Comparison of ENCODE assay signal across 8 cellular contexts in genomic region chr1:43990271-43991199, GRCh38. TPM values are rescaled to one million over a fixed set of nuclear protein-coding genes. Genes with fewer than 3 reads are reported as not detected.
DNase-seq lines count a peak whose midpoint lies in the region; ATAC-seq, FAIRE-seq and TF ChIP-seq lines count a peak whose summit lies in the region.

No MANE protein-coding gene starts in this region.

- 0 out of 4 replicates have a peak, but pooled peaks of 1 of the 2 experiments have one; percentile 33 for TF ChIP-seq POLR2A in HepG2 (IDR thresholded peaks at IDR 0.05; ENCODE audit: insufficient read depth in 1 of 2, low read depth in 2 of 2, low read length in 2 of 2)

- peak overlapping the region; percentile 56 for H3K9ac ChIP-seq in HepG2 (ENCODE audit: insufficient read depth, low read depth, low read length)

- ATAC-seq in Right ventricle myocardium inferior = no peak
- ATAC-seq in Right ventricle myocardium superior (ENCODE audit: poor library complexity) = no peak
- peak; percentile 1 for ATAC-seq in HepG2
- no peak for ATAC-seq in upper lobe of right lung

- no peak for FAIRE-seq in HepG2 (lab: Jason Lieb, UNC)
- FAIRE-seq in frontal cortex (lab: Jason Lieb, UNC) = no peak

- H3K4me3 ChIP-seq in astrocyte of the cerebellum (ENCODE audit: low read depth, low read length) (peak overlapping the region; percentile 52), HepG2 (replicated peaks in 1 of 3; ENCODE audit: insufficient read depth in 1 of 3, low read depth in 2 of 3, low read length in 3 of 3) (peak overlapping the region; percentile 52 to 77 (median 75)), upper lobe of right lung (peak overlapping the region; percentile 78)

- intact Hi-C loops in Right ventricle myocardium inferior (cut with DNase I) = no loop called here
- intact Hi-C loops in Right ventricle myocardium superior (cut with DNase I) = no loop called here
- intact Hi-C loops in HepG2 (cut with micrococcal nuclease; ENCODE audit: unreplicated experiment) = no loop called here
- intact Hi-C loops in upper lobe of right lung (cut with DNase I) = no loop called here

- H4K20me1 ChIP-seq in HepG2 (ENCODE audit: insufficient read depth, low read length) = no peaks in the 10 kb centered on the region

- H3K27me3 ChIP-seq in HepG2 (ENCODE audit: control insufficient read depth in 1 of 2, insufficient read depth in 2 of 2, low read length in 2 of 2) = no peaks in the 10 kb centered on the region
- H3K27me3 ChIP-seq in upper lobe of right lung = no peaks in the 10 kb centered on the region

- WGBS in HepG2 (ENCODE audit: low lambda C conversion rate) = 82% methylated on average over 14 of the region's 19 CpGs

- H3K4me2 ChIP-seq in HepG2 (ENCODE audit: low read depth, low read length) = peak overlapping the region; percentile 89

- no peaks in the 10 kb centered on the region for H3K79me2 ChIP-seq in HepG2 (ENCODE audit: insufficient read depth, low read length)

- TF ChIP-seq RAD21 in HepG2 (CRISPR knock-in tag; IDR thresholded peaks at IDR 0.05) = no peak

- peaks cover 3 to 7% of the 10 kb centered on the region in 2 experiments; a peak in 2 of 5 replicates for H3K36me3 ChIP-seq in HepG2 (replicated peaks in 1 of 2; ENCODE audit: control insufficient read depth in 1 of 2, insufficient read depth in 2 of 2, low read length in 2 of 2)
- no peaks in the 10 kb centered on the region for H3K36me3 ChIP-seq in upper lobe of right lung

- CTCF ChIA-PET in HepG2 (lab: Yijun Ruan, JAX; ENCODE audit: low intra/inter-chr PET ratio, low total read pairs) = no interaction called here

- TF ChIP-seq EP300 in HepG2 (IDR thresholded peaks at IDR 0.05; ENCODE audit: low read depth in 2 of 2, low read length in 2 of 2) = no peak
- TF ChIP-seq EP300 in HepG2 (CRISPR knock-in tag; IDR thresholded peaks at IDR 0.05; ENCODE audit: borderline replicate concordance) = no peak

- TF ChIP-seq CTCF in astrocyte of the cerebellum (IDR thresholded peaks at IDR 0.05; ENCODE audit: low read depth, low read length, missing control alignments) (no peak), HepG2 (CRISPR knock-in tag; IDR thresholded peaks at IDR 0.05) (peak; percentile 24; the same call in 1 of the 2 replicates), upper lobe of right lung (IDR thresholded peaks at IDR 0.05) (peak; percentile 11)

- H3K9me3 ChIP-seq in HepG2 (ENCODE audit: low read length) = no peaks in the 10 kb centered on the region
- no peaks in the 10 kb centered on the region for H3K9me3 ChIP-seq in upper lobe of right lung

- in situ Hi-C loops in astrocyte of the cerebellum (cut with HindIII; ENCODE audit: low sequenced_read_pairs) = loop anchor here (5.0 kb wide), 1 partner anchor 228 kb away; no protein-coding TSS in a partner anchor
- in situ Hi-C loops in HepG2 (cut with HindIII; ENCODE audit: extremely low pct_ligation_motif_present, low pct_unique_long_range_greater_than_20kb) = no loop called here

- no peak overlapping the region for H2AFZ ChIP-seq in HepG2 (ENCODE audit: low read length)

- no TSS peak for BruUV-seq in HepG2 (replicated peaks; lab: Mats Ljungman, UMichigan)

- H3K4me1 ChIP-seq in HepG2 (ENCODE audit: insufficient read depth, low read length) (peaks cover 62% of the 10 kb centered on the region), upper lobe of right lung (peaks cover 10% of the 10 kb centered on the region)

- peak; percentile 53 for DNase-seq in Right ventricle myocardium inferior (ENCODE audit: missing footprints)
- no peak for DNase-seq in Right ventricle myocardium superior
- no peak for DNase-seq in astrocyte of the cerebellum (ENCODE audit: low read depth)
- DNase-seq in HepG2 (ENCODE audit: low spot score) = no peak
- no peak for DNase-seq in upper lobe of right lung
- no peak for DNase-seq in GOT3 (lab: John Stamatoyannopoulos, UW)
- DNase-seq in frontal cortex (ENCODE audit: low spot score in 2 of 2) = no peak
- no peak for DNase-seq in NCI-H526 treated with DMSO at 0.1 percent for 48 hours (lab: John Stamatoyannopoulos, UW)

- POLR2A ChIA-PET in HepG2 (lab: Yijun Ruan, JAX) = interaction anchor here (0.9 to 4.3 kb wide), 2 partner anchors 13 to 15 kb away, joined by 3 to 32 read pairs; partner anchors contain the start of genes ATP6V0B and B4GALT2

- H3K27ac ChIP-seq in HepG2 (ENCODE audit: extremely low read length, insufficient read depth, low read length) = peak overlapping the region; percentile 54
- peak overlapping the region; percentile 85 for H3K27ac ChIP-seq in upper lobe of right lung

RNA-seq across cellular contexts. Expression of gene CCDC24, which starts 0.9 kb away (rescaled TPM):
- total RNA-seq in Right ventricle myocardium inferior (0.89 TPM), Right ventricle myocardium superior (0.86 TPM), HepG2 (2016; rRNA removed; fragmentation: Illumina TruSeq; extraction: Trizol) (2.2 and 2.9 TPM in 2 replicates), upper lobe of right lung (5.3 TPM), frontal cortex (5.3 TPM)
- total RNA-seq in HepG2 (2016; cell fraction: cytosol; rRNA removed; fragmentation: Illumina TruSeq; extraction: Trizol; ENCODE audit: low read depth) = 0.79 and 2.4 TPM in 2 replicates
- total RNA-seq in HepG2 (2016; cell fraction: insoluble cytoplasmic fraction; rRNA removed; fragmentation: Illumina TruSeq; extraction: Trizol) = 0.95 and 2.5 TPM in 2 replicates
- total RNA-seq in HepG2 (2016; cell fraction: membrane; rRNA removed; fragmentation: Illumina TruSeq; extraction: Trizol) = 1.8 and 2.6 TPM in 2 replicates
- total RNA-seq in HepG2 (2016; cell fraction: nucleus; rRNA removed; fragmentation: Illumina TruSeq; extraction: Trizol) = 2.8 and 3.1 TPM in 2 replicates
- polyA plus RNA-seq in HepG2 (2011; rRNA removed) = 1.4 and 1.8 TPM in 2 replicates
- 0.59 and 0.82 TPM in 2 replicates for polyA plus RNA-seq in HepG2 (2011; cell fraction: cytosol; rRNA removed)
- polyA plus RNA-seq in HepG2 (2011; cell fraction: nucleus; rRNA removed) = 8.4 and 10.6 TPM in 2 replicates
- 2.3 and 3.3 TPM in 2 replicates for polyA plus RNA-seq in HepG2 (2012)
- 1.3 and 1.8 TPM in 2 replicates for polyA plus RNA-seq in HepG2 (2016; cell fraction: cytosol; fragmentation: Illumina TruSeq; extraction: Trizol; ENCODE audit: low read depth)
- polyA plus RNA-seq in HepG2 (2016; cell fraction: insoluble cytoplasmic fraction; fragmentation: Illumina TruSeq; extraction: Trizol; ENCODE audit: low read depth) = 2.1 and 2.4 TPM in 2 replicates
- 1.7 and 2.2 TPM in 2 replicates for polyA plus RNA-seq in HepG2 (2016; cell fraction: membrane; fragmentation: Illumina TruSeq; extraction: Trizol; ENCODE audit: low read depth)
- polyA plus RNA-seq in HepG2 (2016; cell fraction: nucleus; fragmentation: Illumina TruSeq; extraction: Trizol; ENCODE audit: insufficient read depth, low read depth) = 4.7 and 6.9 TPM in 2 replicates
- 1.1 and 1.6 TPM in 2 replicates for polyA minus RNA-seq in HepG2 (2011; rRNA and poly(A)+ RNA removed; ENCODE audit: low replicate concordance)
- polyA minus RNA-seq in HepG2 (2011; cell fraction: cytosol; rRNA and poly(A)+ RNA removed) = not detected in 2 replicates
- polyA minus RNA-seq in HepG2 (2011; cell fraction: nucleus; rRNA and poly(A)+ RNA removed) = 1.2 and 1.9 TPM in 2 replicates

RNA-seq across cellular contexts. Expression of gene B4GALT2, which starts 11.5 kb away (rescaled TPM):
- total RNA-seq in Right ventricle myocardium inferior (39.1 TPM), Right ventricle myocardium superior (34.3 TPM), HepG2 (2016; rRNA removed; fragmentation: Illumina TruSeq; extraction: Trizol) (56.5 and 78.0 TPM in 2 replicates), upper lobe of right lung (23.8 TPM), frontal cortex (119 TPM)
- total RNA-seq in HepG2 (2016; cell fraction: cytosol; rRNA removed; fragmentation: Illumina TruSeq; extraction: Trizol; ENCODE audit: low read depth) = 81.0 and 86.5 TPM in 2 replicates
- 57.1 and 86.7 TPM in 2 replicates for total RNA-seq in HepG2 (2016; cell fraction: insoluble cytoplasmic fraction; rRNA removed; fragmentation: Illumina TruSeq; extraction: Trizol)
- 144 and 151 TPM in 2 replicates for total RNA-seq in HepG2 (2016; cell fraction: membrane; rRNA removed; fragmentation: Illumina TruSeq; extraction: Trizol)
- 42.0 and 49.7 TPM in 2 replicates for total RNA-seq in HepG2 (2016; cell fraction: nucleus; rRNA removed; fragmentation: Illumina TruSeq; extraction: Trizol)
- 41.9 and 57.0 TPM in 2 replicates for polyA plus RNA-seq in HepG2 (2011; rRNA removed)
- 39.2 and 66.4 TPM in 2 replicates for polyA plus RNA-seq in HepG2 (2011; cell fraction: cytosol; rRNA removed)
- 53.0 and 54.3 TPM in 2 replicates for polyA plus RNA-seq in HepG2 (2011; cell fraction: nucleus; rRNA removed)
- 40.1 and 41.5 TPM in 2 replicates for polyA plus RNA-seq in HepG2 (2012)
- polyA plus RNA-seq in HepG2 (2016; cell fraction: cytosol; fragmentation: Illumina TruSeq; extraction: Trizol; ENCODE audit: low read depth) = 96.5 and 101 TPM in 2 replicates
- 67.6 and 73.0 TPM in 2 replicates for polyA plus RNA-seq in HepG2 (2016; cell fraction: insoluble cytoplasmic fraction; fragmentation: Illumina TruSeq; extraction: Trizol; ENCODE audit: low read depth)
- polyA plus RNA-seq in HepG2 (2016; cell fraction: membrane; fragmentation: Illumina TruSeq; extraction: Trizol; ENCODE audit: low read depth) = 132 and 145 TPM in 2 replicates
- 86.0 and 90.4 TPM in 2 replicates for polyA plus RNA-seq in HepG2 (2016; cell fraction: nucleus; fragmentation: Illumina TruSeq; extraction: Trizol; ENCODE audit: insufficient read depth, low read depth)
- polyA minus RNA-seq in HepG2 (2011; rRNA and poly(A)+ RNA removed; ENCODE audit: low replicate concordance) = 52.0 and 94.8 TPM in 2 replicates
- 24.3 and 27.3 TPM in 2 replicates for polyA minus RNA-seq in HepG2 (2011; cell fraction: cytosol; rRNA and poly(A)+ RNA removed)
- polyA minus RNA-seq in HepG2 (2011; cell fraction: nucleus; rRNA and poly(A)+ RNA removed) = 13.7 and 15.8 TPM in 2 replicates

RNA-seq across cellular contexts. Expression of gene ATP6V0B, which starts 15.8 kb away (rescaled TPM):
- total RNA-seq in Right ventricle myocardium inferior = 84.5 TPM
- 80.9 TPM for total RNA-seq in Right ventricle myocardium superior
- total RNA-seq in HepG2 (2016; rRNA removed; fragmentation: Illumina TruSeq; extraction: Trizol) = 76.4 and 161 TPM in 2 replicates
- 117 and 155 TPM in 2 replicates for total RNA-seq in HepG2 (2016; cell fraction: cytosol; rRNA removed; fragmentation: Illumina TruSeq; extraction: Trizol; ENCODE audit: low read depth)
- 83.5 and 169 TPM in 2 replicates for total RNA-seq in HepG2 (2016; cell fraction: insoluble cytoplasmic fraction; rRNA removed; fragmentation: Illumina TruSeq; extraction: Trizol)
- 125 and 145 TPM in 2 replicates for total RNA-seq in HepG2 (2016; cell fraction: membrane; rRNA removed; fragmentation: Illumina TruSeq; extraction: Trizol)
- 134 and 145 TPM in 2 replicates for total RNA-seq in HepG2 (2016; cell fraction: nucleus; rRNA removed; fragmentation: Illumina TruSeq; extraction: Trizol)
- polyA plus RNA-seq in HepG2 (2011; rRNA removed) = 157 and 169 TPM in 2 replicates
- 171 and 212 TPM in 2 replicates for polyA plus RNA-seq in HepG2 (2011; cell fraction: cytosol; rRNA removed)
- 191 and 208 TPM in 2 replicates for polyA plus RNA-seq in HepG2 (2011; cell fraction: nucleus; rRNA removed)
- 45.1 and 96.9 TPM in 2 replicates for polyA plus RNA-seq in HepG2 (2012)
- polyA plus RNA-seq in HepG2 (2016; cell fraction: cytosol; fragmentation: Illumina TruSeq; extraction: Trizol; ENCODE audit: low read depth) = 104 and 146 TPM in 2 replicates
- 64.0 and 66.5 TPM in 2 replicates for polyA plus RNA-seq in HepG2 (2016; cell fraction: insoluble cytoplasmic fraction; fragmentation: Illumina TruSeq; extraction: Trizol; ENCODE audit: low read depth)
- polyA plus RNA-seq in HepG2 (2016; cell fraction: membrane; fragmentation: Illumina TruSeq; extraction: Trizol; ENCODE audit: low read depth) = 95.1 and 113 TPM in 2 replicates
- 218 and 233 TPM in 2 replicates for polyA plus RNA-seq in HepG2 (2016; cell fraction: nucleus; fragmentation: Illumina TruSeq; extraction: Trizol; ENCODE audit: insufficient read depth, low read depth)
- polyA minus RNA-seq in HepG2 (2011; rRNA and poly(A)+ RNA removed; ENCODE audit: low replicate concordance) = 161 and 288 TPM in 2 replicates
- 33.1 and 37.3 TPM in 2 replicates for polyA minus RNA-seq in HepG2 (2011; cell fraction: cytosol; rRNA and poly(A)+ RNA removed)
- 51.0 and 60.8 TPM in 2 replicates for polyA minus RNA-seq in HepG2 (2011; cell fraction: nucleus; rRNA and poly(A)+ RNA removed)
- total RNA-seq in upper lobe of right lung = 191 TPM
- 265 TPM for total RNA-seq in frontal cortex

RNA-seq across cellular contexts. Expression of gene DPH2, which starts 20.7 kb away (rescaled TPM):
- total RNA-seq in Right ventricle myocardium inferior (14.8 TPM), Right ventricle myocardium superior (16.2 TPM), HepG2 (2016; rRNA removed; fragmentation: Illumina TruSeq; extraction: Trizol) (38.3 and 40.5 TPM in 2 replicates), upper lobe of right lung (18.8 TPM), frontal cortex (12.2 TPM)
- total RNA-seq in HepG2 (2016; cell fraction: cytosol; rRNA removed; fragmentation: Illumina TruSeq; extraction: Trizol; ENCODE audit: low read depth) = 15.2 TPM in 2 replicates
- 33.0 and 37.1 TPM in 2 replicates for total RNA-seq in HepG2 (2016; cell fraction: insoluble cytoplasmic fraction; rRNA removed; fragmentation: Illumina TruSeq; extraction: Trizol)
- total RNA-seq in HepG2 (2016; cell fraction: membrane; rRNA removed; fragmentation: Illumina TruSeq; extraction: Trizol) = 43.0 and 46.2 TPM in 2 replicates
- total RNA-seq in HepG2 (2016; cell fraction: nucleus; rRNA removed; fragmentation: Illumina TruSeq; extraction: Trizol) = 21.9 and 28.3 TPM in 2 replicates
- polyA plus RNA-seq in HepG2 (2011; rRNA removed) = 32.2 and 39.3 TPM in 2 replicates
- 29.8 and 30.1 TPM in 2 replicates for polyA plus RNA-seq in HepG2 (2011; cell fraction: cytosol; rRNA removed)
- polyA plus RNA-seq in HepG2 (2011; cell fraction: nucleus; rRNA removed) = 143 and 148 TPM in 2 replicates
- polyA plus RNA-seq in HepG2 (2012) = 16.3 and 20.7 TPM in 2 replicates
- polyA plus RNA-seq in HepG2 (2016; cell fraction: cytosol; fragmentation: Illumina TruSeq; extraction: Trizol; ENCODE audit: low read depth) = 16.6 and 18.7 TPM in 2 replicates
- polyA plus RNA-seq in HepG2 (2016; cell fraction: insoluble cytoplasmic fraction; fragmentation: Illumina TruSeq; extraction: Trizol; ENCODE audit: low read depth) = 33.1 and 38.5 TPM in 2 replicates
- polyA plus RNA-seq in HepG2 (2016; cell fraction: membrane; fragmentation: Illumina TruSeq; extraction: Trizol; ENCODE audit: low read depth) = 41.7 and 43.1 TPM in 2 replicates
- polyA plus RNA-seq in HepG2 (2016; cell fraction: nucleus; fragmentation: Illumina TruSeq; extraction: Trizol; ENCODE audit: insufficient read depth, low read depth) = 50.3 and 52.5 TPM in 2 replicates
- 71.2 and 144 TPM in 2 replicates for polyA minus RNA-seq in HepG2 (2011; rRNA and poly(A)+ RNA removed; ENCODE audit: low replicate concordance)
- polyA minus RNA-seq in HepG2 (2011; cell fraction: cytosol; rRNA and poly(A)+ RNA removed) = 10.3 and 13.5 TPM in 2 replicates
- polyA minus RNA-seq in HepG2 (2011; cell fraction: nucleus; rRNA and poly(A)+ RNA removed) = 36.7 and 43.0 TPM in 2 replicates

RNA-seq across cellular contexts. Expression of gene SLC6A9, which starts 40.7 kb away (rescaled TPM):
- total RNA-seq in Right ventricle myocardium inferior = 1.5 TPM
- 0.78 TPM for total RNA-seq in Right ventricle myocardium superior
- total RNA-seq in HepG2 (2016; rRNA removed; fragmentation: Illumina TruSeq; extraction: Trizol) = 4.8 and 8.5 TPM in 2 replicates
- total RNA-seq in HepG2 (2016; cell fraction: cytosol; rRNA removed; fragmentation: Illumina TruSeq; extraction: Trizol; ENCODE audit: low read depth) = 1.5 and 2.2 TPM in 2 replicates
- 3.6 and 8.3 TPM in 2 replicates for total RNA-seq in HepG2 (2016; cell fraction: insoluble cytoplasmic fraction; rRNA removed; fragmentation: Illumina TruSeq; extraction: Trizol)
- total RNA-seq in HepG2 (2016; cell fraction: membrane; rRNA removed; fragmentation: Illumina TruSeq; extraction: Trizol) = 5.1 and 6.1 TPM in 2 replicates
- total RNA-seq in HepG2 (2016; cell fraction: nucleus; rRNA removed; fragmentation: Illumina TruSeq; extraction: Trizol) = 11.0 and 14.1 TPM in 2 replicates
- 9.9 and 16.1 TPM in 2 replicates for polyA plus RNA-seq in HepG2 (2011; rRNA removed)
- 7.9 and 8.4 TPM in 2 replicates for polyA plus RNA-seq in HepG2 (2011; cell fraction: cytosol; rRNA removed)
- 33.5 and 37.5 TPM in 2 replicates for polyA plus RNA-seq in HepG2 (2011; cell fraction: nucleus; rRNA removed)
- polyA plus RNA-seq in HepG2 (2012) = 11.7 and 19.4 TPM in 2 replicates
- polyA plus RNA-seq in HepG2 (2016; cell fraction: cytosol; fragmentation: Illumina TruSeq; extraction: Trizol; ENCODE audit: low read depth) = 2.5 TPM in 2 replicates
- 5.1 and 6.9 TPM in 2 replicates for polyA plus RNA-seq in HepG2 (2016; cell fraction: insoluble cytoplasmic fraction; fragmentation: Illumina TruSeq; extraction: Trizol; ENCODE audit: low read depth)
- 5.7 and 5.9 TPM in 2 replicates for polyA plus RNA-seq in HepG2 (2016; cell fraction: membrane; fragmentation: Illumina TruSeq; extraction: Trizol; ENCODE audit: low read depth)
- 20.8 and 22.7 TPM in 2 replicates for polyA plus RNA-seq in HepG2 (2016; cell fraction: nucleus; fragmentation: Illumina TruSeq; extraction: Trizol; ENCODE audit: insufficient read depth, low read depth)
- 32.9 and 95.0 TPM in 2 replicates for polyA minus RNA-seq in HepG2 (2011; rRNA and poly(A)+ RNA removed; ENCODE audit: low replicate concordance)
- 7.2 and 7.7 TPM in 2 replicates for polyA minus RNA-seq in HepG2 (2011; cell fraction: cytosol; rRNA and poly(A)+ RNA removed)
- 11.1 and 11.3 TPM in 2 replicates for polyA minus RNA-seq in HepG2 (2011; cell fraction: nucleus; rRNA and poly(A)+ RNA removed)
- 19.2 TPM for total RNA-seq in upper lobe of right lung
- total RNA-seq in frontal cortex = 2.9 TPM
